Comparison of ENCODE assay signal across 8 cellular contexts in genomic region chr3:33718595-33718907, GRCh38. TPM values are rescaled to one million over a fixed set of nuclear protein-coding genes. Genes with fewer than 3 reads are reported as not detected.
DNase-seq lines count a peak whose midpoint lies in the region; ATAC-seq and TF ChIP-seq lines count a peak whose summit lies in the region.

No MANE protein-coding gene starts in this region.

- H3K4me3 Mint-ChIP-seq in activated T-cell treated with anti-CD3 and anti-CD28 coated beads, Interleukin-2, amount 50 U/mL, for 72 hours: no peak overlapping the region
- H3K4me3 Mint-ChIP-seq in WTC11: no peak overlapping the region
- peak overlapping the region; percentile 96 to 97 for H3K4me3 Mint-ChIP-seq in stimulated activated naive B cell treated with anti-CD40 and anti-IgM and Interleukin-4, amounts not matched to agents 10 μg/mL and 1 μg/mL and 100 μg/mL, for 72 hours

- POLR2A ChIA-PET in WTC11 (lab: Charles Lee): no interaction called here

- intact Hi-C loops in right cardiac atrium (cut with DNase I): loop anchor here (5.0 to 10.0 kb wide), 5 partner anchors 61 to 81 kb away; no protein-coding TSS in a partner anchor

- H3K27ac ChIP-seq in right cardiac atrium (ENCODE audit: low read length): peak overlapping the region; percentile 97

- H3K4me1 Mint-ChIP-seq in activated T-cell treated with anti-CD3 and anti-CD28 coated beads, Interleukin-2, amount 50 U/mL, for 72 hours (ENCODE audit: low read depth): peaks cover 14% of the 10 kb centered on the region
- H3K4me1 Mint-ChIP-seq in WTC11: peaks cover 9% of the 10 kb centered on the region
- H3K4me1 Mint-ChIP-seq in stimulated activated naive B cell treated with anti-CD40 and anti-IgM and Interleukin-4, amounts not matched to agents 10 μg/mL and 1 μg/mL and 100 μg/mL, for 72 hours: peaks cover 0 to 6% of the 10 kb centered on the region in 2 donors

- peak overlapping the region; percentile 88 for H3K4me3 ChIP-seq in right cardiac atrium (ENCODE audit: low read length)

- H3K27ac Mint-ChIP-seq in activated T-cell treated with anti-CD3 and anti-CD28 coated beads, Interleukin-2, amount 50 U/mL, for 72 hours: peak overlapping the region; percentile 97
- H3K27ac Mint-ChIP-seq in WTC11: peak overlapping the region; percentile 95
- peak overlapping the region; percentile 97 for H3K27ac Mint-ChIP-seq in stimulated activated naive B cell treated with anti-CD40 and anti-IgM and Interleukin-4, amounts not matched to agents 10 μg/mL and 1 μg/mL and 100 μg/mL, for 72 hours

- WGBS in right cardiac atrium: under 1% methylated on average over 7 of the region's 7 CpGs

- H3K27me3 Mint-ChIP-seq in activated T-cell treated with anti-CD3 and anti-CD28 coated beads, Interleukin-2, amount 50 U/mL, for 72 hours (ENCODE audit: low read depth): no peaks in the 10 kb centered on the region
- H3K27me3 Mint-ChIP-seq in WTC11 (ENCODE audit: low read depth): no peaks in the 10 kb centered on the region
- no peaks in the 10 kb centered on the region for H3K27me3 Mint-ChIP-seq in stimulated activated naive B cell treated with anti-CD40 and anti-IgM and Interleukin-4, amounts not matched to agents 10 μg/mL and 1 μg/mL and 100 μg/mL, for 72 hours

- H3K27me3 ChIP-seq in right cardiac atrium (ENCODE audit: control insufficient read depth, insufficient read depth): no peaks in the 10 kb centered on the region

- CTCF ChIA-PET in WTC11 (lab: Charles Lee): no interaction called here

- H3K4me1 ChIP-seq in right cardiac atrium (ENCODE audit: control insufficient read depth, insufficient read depth, low read length): peaks cover 2% of the 10 kb centered on the region

- H3K36me3 Mint-ChIP-seq in activated T-cell treated with anti-CD3 and anti-CD28 coated beads, Interleukin-2, amount 50 U/mL, for 72 hours (ENCODE audit: insufficient read depth in 2 of 2): peaks cover 0 to 2% of the 10 kb centered on the region in 2 donors
- H3K36me3 Mint-ChIP-seq in WTC11: no peaks in the 10 kb centered on the region
- H3K36me3 Mint-ChIP-seq in stimulated activated naive B cell treated with anti-CD40 and anti-IgM and Interleukin-4, amounts not matched to agents 10 μg/mL and 1 μg/mL and 100 μg/mL, for 72 hours: no peaks in the 10 kb centered on the region

- DNase-seq in activated T-cell treated with anti-CD3 and anti-CD28 coated beads, Interleukin-2, amount 50 U/mL, for 72 hours: no peak
- DNase-seq in activated T-cell treated with anti-CD3 and anti-CD28 coated beads, Interleukin-2, amount 50 U/mL, for 1 hour: no peak
- DNase-seq in WTC11 (ENCODE audit: low spot score): no peak
- no peak for DNase-seq in right cardiac atrium
- DNase-seq in stimulated activated naive B cell treated with anti-CD40 and anti-IgM and Interleukin-4, amounts not matched to agents 10 μg/mL and 1 μg/mL and 100 μg/mL, for 72 hours: no peak
- no peak for DNase-seq in cerebellar nuclear complex (lab: John Stamatoyannopoulos, UW)
- DNase-seq in GM19238 (ENCODE audit: insufficient read length, low spot score): no peak
- no peak for DNase-seq in NCI-H1105 treated with DMSO at 0.1 percent for 48 hours (lab: John Stamatoyannopoulos, UW)

- H3K9me3 ChIP-seq in right cardiac atrium (ENCODE audit: control insufficient read depth, low read length): no peaks in the 10 kb centered on the region

- ATAC-seq in activated T-cell treated with anti-CD3 and anti-CD28 coated beads, Interleukin-2, amount 50 U/mL, for 72 hours (replicated peaks in 1 of 2): peak in 1 of 2 donors; percentile 1
- ATAC-seq in WTC11 (no peak), right cardiac atrium (peak; percentile 3 to 4)
- no peak for ATAC-seq in stimulated activated naive B cell treated with anti-CD40 and anti-IgM and Interleukin-4, amounts not matched to agents 10 μg/mL and 1 μg/mL and 100 μg/mL, for 72 hours (replicated peaks)

- H3K9me3 Mint-ChIP-seq in activated T-cell treated with anti-CD3 and anti-CD28 coated beads, Interleukin-2, amount 50 U/mL, for 72 hours: no peaks in the 10 kb centered on the region
- no peaks in the 10 kb centered on the region for H3K9me3 Mint-ChIP-seq in WTC11
- H3K9me3 Mint-ChIP-seq in stimulated activated naive B cell treated with anti-CD40 and anti-IgM and Interleukin-4, amounts not matched to agents 10 μg/mL and 1 μg/mL and 100 μg/mL, for 72 hours: no peaks in the 10 kb centered on the region

- TF ChIP-seq CTCF in WTC11 (IDR thresholded peaks at IDR 0.05): no peak

TF ChIP-seq in WTC11, 78 proteins besides CTCF, POLR2A, EP300 and RAD21:
- no peak for TF ChIP-seq NFYB (CRISPR knock-in tag; conservative IDR thresholded peaks at IDR 0.05; ENCODE audit: low read depth)

RNA-seq across cellular contexts. Expression of gene CLASP2, which starts 0.5 kb away (rescaled TPM):
- 10 to 100 TPM; 58.5 to 68.5 TPM for total RNA-seq in activated T-cell treated with anti-CD3 and anti-CD28 coated beads, Interleukin-2, amount 50 U/mL, for 72 hours
- total RNA-seq in WTC11 (2021) (56.7 to 65.8 TPM (median 57.4 TPM) in 3 replicates), right cardiac atrium (10 to 100 TPM; 55.3 to 77.1 (median 67.4) TPM)
- polyA plus RNA-seq in right cardiac atrium: 15.8 TPM

Comparison
In these comparisons a context has a peak if more than half of its experiments do, and no peak if none do; other contexts are left out.
1. ATAC-seq: peak in right cardiac atrium (2 of 2); none in WTC11 (single experiment) and stimulated activated naive B cell treated with anti-CD40 and anti-IgM and Interleukin-4, amounts not matched to agents 10 μg/mL and 1 μg/mL and 100 μg/mL, for 72 hours (0 of 2).
2. H3K4me3 Mint-ChIP-seq: peak in stimulated activated naive B cell treated with anti-CD40 and anti-IgM and Interleukin-4, amounts not matched to agents 10 μg/mL and 1 μg/mL and 100 μg/mL, for 72 hours (2 of 2); none in activated T-cell treated with anti-CD3 and anti-CD28 coated beads, Interleukin-2, amount 50 U/mL, for 72 hours (0 of 2) and WTC11 (single experiment).
3. Peak in every context shown above with its lines, with median percentiles within 50 percentile points of each other: H3K27ac Mint-ChIP-seq.